In genomic region chr4:26325191-26325590, GRCh38 we compare ENCODE assay signal across 9 cellular contexts. TPM values are rescaled to one million over a fixed set of nuclear protein-coding genes. Genes with fewer than 3 reads are reported as not detected.
DNase-seq lines count a peak whose midpoint lies in the region; ATAC-seq and TF ChIP-seq lines count a peak whose summit lies in the region.
"Had no signal": no experiment of that assay in that cellular context is flagged by ENCODE, and none has a peak within 500 bp of the region (broad histone marks: within the 10 kb centered on the region; RNA-seq: fewer than 3 reads in every experiment).

No MANE protein-coding gene starts in this region.

- no peak overlapping the region for H3K4me3 Mint-ChIP-seq in stimulated activated naive B cell treated with anti-CD40 and anti-IgM and Interleukin-4, amounts not matched to agents 10 μg/mL and 1 μg/mL and 100 μg/mL, for 72 hours

- peak; percentile 60 for TF ChIP-seq CTCF in fibroblast of the aortic adventitia (IDR thresholded peaks at IDR 0.05; ENCODE audit: insufficient read depth, low read length)

- no peak overlapping the region for H3K27ac ChIP-seq in SJCRH30

- DNase-seq in NCI-H1092 treated with DMSO at 0.1 percent for 48 hours (lab: John Stamatoyannopoulos, UW) (peak; percentile 17), NCI-H1092 (lab: John Stamatoyannopoulos, UW) (no peak), H7 (peak; percentile 32), SJCRH30 (peak; percentile 24 to 62), fibroblast of the aortic adventitia (ENCODE audit: low read depth) (peak; percentile 67), anterior cingulate cortex (lab: John Stamatoyannopoulos, UW) (no peak), dedifferentiated amniotic fluid mesenchymal stem cell (ENCODE audit: extremely low spot score) (no peak)
- no peak for DNase-seq in stimulated activated naive B cell treated with anti-CD40 and anti-IgM and Interleukin-4, amounts not matched to agents 10 μg/mL and 1 μg/mL and 100 μg/mL, for 72 hours

- peaks cover 0 to 3% of the 10 kb centered on the region in 2 donors for H3K36me3 Mint-ChIP-seq in stimulated activated naive B cell treated with anti-CD40 and anti-IgM and Interleukin-4, amounts not matched to agents 10 μg/mL and 1 μg/mL and 100 μg/mL, for 72 hours

- no peak for ATAC-seq in stimulated activated naive B cell treated with anti-CD40 and anti-IgM and Interleukin-4, amounts not matched to agents 10 μg/mL and 1 μg/mL and 100 μg/mL, for 72 hours (replicated peaks)

- H3K4me1 Mint-ChIP-seq in stimulated activated naive B cell treated with anti-CD40 and anti-IgM and Interleukin-4, amounts not matched to agents 10 μg/mL and 1 μg/mL and 100 μg/mL, for 72 hours: peaks cover 21 to 30% of the 10 kb centered on the region in 2 donors

- H3K27me3 ChIP-seq in H7 (ENCODE audit: control insufficient read depth, insufficient read depth, low read length) (no peaks in the 10 kb centered on the region), SJCRH30 (no peaks in the 10 kb centered on the region)

- H3K36me3 ChIP-seq in H7 (replicated peaks; ENCODE audit: control insufficient read depth, insufficient read depth, low read length) (no peaks in the 10 kb centered on the region; the same call in 1 of the 2 replicates), SJCRH30 (no peaks in the 10 kb centered on the region)

- no peaks in the 10 kb centered on the region for H3K9me3 ChIP-seq in SJCRH30 (replicated peaks)
- H3K9me3 ChIP-seq: Caco-2 had no signal

- H3K27ac Mint-ChIP-seq in stimulated activated naive B cell treated with anti-CD40 and anti-IgM and Interleukin-4, amounts not matched to agents 10 μg/mL and 1 μg/mL and 100 μg/mL, for 72 hours: no peak overlapping the region

- H3K4me3 ChIP-seq in H7 (ENCODE audit: insufficient read depth, low read depth, low read length): no peak overlapping the region
- H3K4me3 ChIP-seq in SJCRH30: no peak overlapping the region
- H3K4me3 ChIP-seq in fibroblast of the aortic adventitia (ENCODE audit: low read depth, low read length): no peak overlapping the region

- H3K4me1 ChIP-seq in SJCRH30: peaks cover 29% of the 10 kb centered on the region

- H3K9me3 Mint-ChIP-seq in stimulated activated naive B cell treated with anti-CD40 and anti-IgM and Interleukin-4, amounts not matched to agents 10 μg/mL and 1 μg/mL and 100 μg/mL, for 72 hours: no peaks in the 10 kb centered on the region

- no peaks in the 10 kb centered on the region for H3K27me3 Mint-ChIP-seq in stimulated activated naive B cell treated with anti-CD40 and anti-IgM and Interleukin-4, amounts not matched to agents 10 μg/mL and 1 μg/mL and 100 μg/mL, for 72 hours

RNA-seq across cellular contexts. Expression of gene RBPJ, which starts 4.4 kb away (rescaled TPM):
- total RNA-seq in H7 (2014; rRNA removed; shearing (Covaris generic)): 65.4 and 103 TPM in 2 replicates
- total RNA-seq in SJCRH30 (2014; rRNA removed; shearing (Covaris generic)): 90.0 and 115 TPM in 2 replicates
- 86.1 and 264 TPM in 2 replicates for total RNA-seq in fibroblast of the aortic adventitia (ENCODE audit: low replicate concordance)

Comparison
In these comparisons a context has a peak if more than half of its experiments do, and no peak if none do; other contexts are left out.
1. DNase-seq: peak in NCI-H1092 treated with DMSO at 0.1 percent for 48 hours (single experiment), H7 (single experiment), SJCRH30 (2 of 2) and fibroblast of the aortic adventitia (single experiment); none in NCI-H1092 (single experiment), anterior cingulate cortex (0 of 58), dedifferentiated amniotic fluid mesenchymal stem cell (single experiment) and stimulated activated naive B cell treated with anti-CD40 and anti-IgM and Interleukin-4, amounts not matched to agents 10 μg/mL and 1 μg/mL and 100 μg/mL, for 72 hours (single experiment).